16 cellular contexts compared by ENCODE assay signal in genomic region chr12:55933799-55934174, GRCh38. TPM values are rescaled to one million over a fixed set of nuclear protein-coding genes. Genes with fewer than 3 reads are reported as not detected.
DNase-seq lines count a peak whose midpoint lies in the region; ATAC-seq, FAIRE-seq and TF ChIP-seq lines count a peak whose summit lies in the region.
"Had no signal": no experiment of that assay in that cellular context is flagged by ENCODE, and none has a peak within 500 bp of the region (broad histone marks: within the 10 kb centered on the region; RNA-seq: fewer than 3 reads in every experiment).

No MANE protein-coding gene starts in this region.

- H3K27ac Mint-ChIP-seq in activated T-cell treated with anti-CD3 and anti-CD28 coated beads, Interleukin-2, amount 50 U/mL, for 72 hours: peak overlapping the region; percentile 88
- H3K27ac Mint-ChIP-seq in T-cell: peak overlapping the region; percentile 96 to 99
- no peak overlapping the region for H3K27ac Mint-ChIP-seq in endothelial cell (ENCODE audit: unreplicated experiment)
- H3K27ac Mint-ChIP-seq: WTC11 had no signal

- peak overlapping the region; percentile 98 to 100 for H3K4me3 Mint-ChIP-seq in activated T-cell treated with anti-CD3 and anti-CD28 coated beads, Interleukin-2, amount 50 U/mL, for 72 hours
- H3K4me3 Mint-ChIP-seq in T-cell (peak overlapping the region; percentile 96 to 100 (median 97)), endothelial cell (ENCODE audit: unreplicated experiment) (peak overlapping the region; percentile 35)
- H3K4me3 Mint-ChIP-seq: WTC11 had no signal

- FAIRE-seq in HTR-8/SVneo (lab: Jason Lieb, UNC): no peak
- FAIRE-seq: GM12892, H1 had no signal

- no peaks in the 10 kb centered on the region for H3K27me3 ChIP-seq in suprapubic skin
- peaks cover 0 to 21% (median 3%) of the 10 kb centered on the region in 3 donors for H3K27me3 ChIP-seq in psoas muscle (ENCODE audit: insufficient read depth in 3 of 3, low read length in 2 of 3)
- H3K27me3 ChIP-seq: uterus had no signal

- H3K27ac ChIP-seq in suprapubic skin: peak overlapping the region; percentile 17
- no peak overlapping the region for H3K27ac ChIP-seq in psoas muscle

- H3K36me3 ChIP-seq in suprapubic skin: peaks cover 12% of the 10 kb centered on the region
- no peaks in the 10 kb centered on the region for H3K36me3 ChIP-seq in psoas muscle (ENCODE audit: insufficient read depth in 1 of 2, low read depth in 1 of 2)
- H3K36me3 ChIP-seq: uterus had no signal

- no peak for TF ChIP-seq EP300 in suprapubic skin (IDR thresholded peaks at IDR 0.05)

- intact Hi-C loops in psoas muscle (cut with DNase I): loop anchor here (5.0 to 10.0 kb wide), 2 partner anchors 34 to 269 kb away; partner anchors contain the start of genes CDK2 (in 2 of the 2) and PMEL (in 2 of the 2)

- no peaks in the 10 kb centered on the region for H3K9me3 Mint-ChIP-seq in activated T-cell treated with anti-CD3 and anti-CD28 coated beads, Interleukin-2, amount 50 U/mL, for 72 hours
- H3K9me3 Mint-ChIP-seq in T-cell (no peaks in the 10 kb centered on the region), endothelial cell (ENCODE audit: unreplicated experiment) (no peaks in the 10 kb centered on the region)
- H3K9me3 Mint-ChIP-seq: WTC11 had no signal

- H3K9me3 ChIP-seq in suprapubic skin (no peaks in the 10 kb centered on the region), psoas muscle (no peaks in the 10 kb centered on the region)
- H3K9me3 ChIP-seq: uterus had no signal

- peak overlapping the region; percentile 67 for H3K4me3 ChIP-seq in suprapubic skin
- H3K4me3 ChIP-seq in psoas muscle: no peak overlapping the region
- H3K4me3 ChIP-seq: uterus had no signal

- no peak for TF ChIP-seq POLR2A in suprapubic skin (IDR thresholded peaks at IDR 0.05)

- DNase-seq in activated T-cell treated with anti-CD3 and anti-CD28 coated beads, Interleukin-2, amount 50 U/mL, for 72 hours: no peak
- DNase-seq in activated T-cell treated with anti-CD3 and anti-CD28 coated beads, Interleukin-2, amount 50 U/mL, for 1 hour: no peak
- DNase-seq in T-cell (no peak), endothelial cell (ENCODE audit: low spot score) (no peak), suprapubic skin (ENCODE audit: low spot score in 2 of 2) (no peak), HTR-8/SVneo (ENCODE audit: insufficient read length, low spot score) (no peak), psoas muscle (no peak), NCI-H1694 (lab: John Stamatoyannopoulos, UW) (no peak)
- DNase-seq: foreskin melanocyte, NCI-H1417 treated with DMSO at 0.1 percent for 48 hours, NCI-H510A had no signal

- peaks cover 28 to 32% of the 10 kb centered on the region in 2 donors for H3K36me3 Mint-ChIP-seq in activated T-cell treated with anti-CD3 and anti-CD28 coated beads, Interleukin-2, amount 50 U/mL, for 72 hours (ENCODE audit: insufficient read depth in 2 of 2)
- peaks cover 48% of the 10 kb centered on the region for H3K36me3 Mint-ChIP-seq in T-cell
- H3K36me3 Mint-ChIP-seq in endothelial cell (ENCODE audit: low read depth, unreplicated experiment): peaks cover 10% of the 10 kb centered on the region
- H3K36me3 Mint-ChIP-seq: WTC11 had no signal

- POLR2A ChIA-PET in T-cell (lab: Charles Lee): interaction anchor here (0.6 to 1.2 kb wide), 4 partner anchors 26 to 437 kb away, joined by 4 to 5 read pairs (median 4); partner anchors contain the start of genes ORMDL2 (in 1 of the 2) and SARNP (in 1 of the 2)

- no peaks in the 10 kb centered on the region for H3K27me3 Mint-ChIP-seq in activated T-cell treated with anti-CD3 and anti-CD28 coated beads, Interleukin-2, amount 50 U/mL, for 72 hours (ENCODE audit: low read depth)
- H3K27me3 Mint-ChIP-seq in T-cell (no peaks in the 10 kb centered on the region), endothelial cell (ENCODE audit: unreplicated experiment) (peaks cover 16% of the 10 kb centered on the region)

- TF ChIP-seq CTCF in endothelial cell (IDR thresholded peaks at IDR 0.05; ENCODE audit: unreplicated experiment) (no peak), suprapubic skin (IDR thresholded peaks at IDR 0.05) (no peak), psoas muscle (IDR thresholded peaks at IDR 0.05) (no peak)

- no peak for ATAC-seq in activated T-cell treated with anti-CD3 and anti-CD28 coated beads, Interleukin-2, amount 50 U/mL, for 72 hours (replicated peaks in 1 of 2)
- ATAC-seq in T-cell (replicated peaks in 1 of 4): no peak
- no peak for ATAC-seq in psoas muscle
- ATAC-seq: Right ventricle myocardium inferior, WTC11 had no signal

- H3K4me1 ChIP-seq in suprapubic skin (peaks cover 69% of the 10 kb centered on the region), psoas muscle (peaks cover 15% of the 10 kb centered on the region)

- CTCF ChIA-PET in T-cell (lab: Charles Lee): interaction anchor here (0.6 to 3.3 kb wide), 8 partner anchors 9 to 196 kb away, joined by 3 to 13 read pairs (median 4); partner anchors contain the start of genes ORMDL2 (in 1 of the 2), RAB5B (in 1 of the 2) and SARNP (in 1 of the 2)

- 74% methylated on average over 1 of the region's 1 CpG for whole genome bisulfite sequencing in suprapubic skin
- WGBS in psoas muscle, 3 donors: 92 to 100% (median 97%) methylated on average over 1 of the region's 1 CpG

- peaks cover 77% of the 10 kb centered on the region for H3K4me1 Mint-ChIP-seq in activated T-cell treated with anti-CD3 and anti-CD28 coated beads, Interleukin-2, amount 50 U/mL, for 72 hours (ENCODE audit: low read depth)
- H3K4me1 Mint-ChIP-seq in T-cell: peaks cover 68 to 86% (median 81%) of the 10 kb centered on the region in 3 donors
- H3K4me1 Mint-ChIP-seq in endothelial cell (ENCODE audit: unreplicated experiment): peaks cover 42% of the 10 kb centered on the region

RNA-seq across cellular contexts. Expression of gene DGKA, which starts 2.8 kb away (rescaled TPM):
- 100 to 1,000 TPM; 343 to 396 TPM for total RNA-seq in activated T-cell treated with anti-CD3 and anti-CD28 coated beads, Interleukin-2, amount 50 U/mL, for 72 hours
- 1,000 to 10,000 TPM in 4 of 5 donors, 100 to 1,000 TPM in 1; 896 to 1,314 (median 1,231) TPM for total RNA-seq in T-cell
- 70.1 TPM for total RNA-seq in endothelial cell (ENCODE audit: unreplicated experiment)
- 100 to 1,000 TPM; 185 to 556 (median 198) TPM for total RNA-seq in suprapubic skin
- 1 to 10 TPM; 4.3 to 5.4 (median 4.9) TPM for total RNA-seq in psoas muscle
- polyA plus RNA-seq in psoas muscle: 1 to 10 TPM; 2.0 to 2.6 (median 2.0) TPM

RNA-seq across cellular contexts. Expression of gene PYM1, which starts 6.1 kb away (rescaled TPM):
- total RNA-seq in activated T-cell treated with anti-CD3 and anti-CD28 coated beads, Interleukin-2, amount 50 U/mL, for 72 hours: 10 to 100 TPM; 35.1 to 36.6 TPM
- total RNA-seq in T-cell: 10 to 100 TPM; 21.7 to 40.9 (median 30.7) TPM
- 58.6 TPM for total RNA-seq in endothelial cell (ENCODE audit: unreplicated experiment)
- total RNA-seq in suprapubic skin: 10 to 100 TPM; 32.0 to 41.8 (median 37.4) TPM
- total RNA-seq in psoas muscle: 10 to 100 TPM; 14.6 to 20.6 (median 18.0) TPM
- polyA plus RNA-seq in psoas muscle: 10 to 100 TPM; 19.0 to 39.8 (median 26.1) TPM

RNA-seq across cellular contexts. Expression of gene PMEL, which starts 32.1 kb away (rescaled TPM):
- 1 to 10 TPM in 1 of 2 donors, under 1 TPM in 1; 1.00 to 1.9 TPM for total RNA-seq in activated T-cell treated with anti-CD3 and anti-CD28 coated beads, Interleukin-2, amount 50 U/mL, for 72 hours
- under 1 TPM in 1 of 5 donors, not detected in 4; 0.20 TPM for total RNA-seq in T-cell
- 136 TPM for total RNA-seq in endothelial cell (ENCODE audit: unreplicated experiment)
- total RNA-seq in suprapubic skin: 100 to 1,000 TPM in 1 of 4 donors, 10 to 100 TPM in 3; 54.4 to 188 (median 71.7) TPM
- under 1 TPM in 1 of 4 donors, not detected in 3; 0.37 TPM for total RNA-seq in psoas muscle
- under 1 TPM; 0.14 to 0.23 (median 0.20) TPM for polyA plus RNA-seq in psoas muscle
- total RNA-seq: Right ventricle myocardium inferior had no signal

RNA-seq across cellular contexts. Expression of gene CDK2, which starts 32.8 kb away (rescaled TPM):
- 100 to 1,000 TPM in 1 of 2 donors, 10 to 100 TPM in 1; 89.2 to 103 TPM for total RNA-seq in activated T-cell treated with anti-CD3 and anti-CD28 coated beads, Interleukin-2, amount 50 U/mL, for 72 hours
- total RNA-seq in T-cell (10 to 100 TPM; 17.8 to 32.3 (median 23.3) TPM), endothelial cell (ENCODE audit: unreplicated experiment) (43.0 TPM), suprapubic skin (10 to 100 TPM; 18.4 to 33.2 (median 28.6) TPM), psoas muscle (10 to 100 TPM in 1 of 4 donors, 1 to 10 TPM in 3; 6.3 to 12.0 (median 7.9) TPM)
- 10 to 100 TPM in 2 of 3 donors, 1 to 10 TPM in 1; 5.1 to 13.9 (median 10.2) TPM for polyA plus RNA-seq in psoas muscle

RNA-seq across cellular contexts. Expression of gene RAB5B, which starts 40.1 kb away (rescaled TPM):
- total RNA-seq in activated T-cell treated with anti-CD3 and anti-CD28 coated beads, Interleukin-2, amount 50 U/mL, for 72 hours: 10 to 100 TPM; 49.4 to 56.6 TPM
- total RNA-seq in T-cell (10 to 100 TPM; 58.6 to 99.8 (median 85.7) TPM), endothelial cell (ENCODE audit: unreplicated experiment) (130 TPM), suprapubic skin (100 to 1,000 TPM in 3 of 4 donors, 10 to 100 TPM in 1; 97.1 to 143 (median 114) TPM), psoas muscle (100 to 1,000 TPM in 2 of 4 donors, 10 to 100 TPM in 2; 92.8 to 107 (median 103) TPM)
- polyA plus RNA-seq in psoas muscle: 10 to 100 TPM; 36.8 to 83.6 (median 52.1) TPM

Comparison
In these comparisons a context has a peak if more than half of its experiments do, and no peak if none do; other contexts are left out.
1. H3K4me3 Mint-ChIP-seq: peak in every context shown above with its lines; median percentile 99 in activated T-cell treated with anti-CD3 and anti-CD28 coated beads, Interleukin-2, amount 50 U/mL, for 72 hours; 97 in T-cell; 35 in endothelial cell.
2. RNA of gene DGKA, which starts 2.8 kb away (total RNA-seq): 896 to 1,314 TPM in T-cell, 343 to 396 TPM in activated T-cell treated with anti-CD3 and anti-CD28 coated beads, Interleukin-2, amount 50 U/mL, for 72 hours, 185 to 556 TPM in suprapubic skin and 70.1 TPM in endothelial cell (single experiment); 4.3 to 5.4 TPM in psoas muscle; every median in the first group is over 10 times any median in the second.
3. RNA of gene PMEL, which starts 32.1 kb away (total RNA-seq): 136 TPM in endothelial cell (single experiment) and 54.4 to 188 TPM in suprapubic skin; 1.00 to 1.9 TPM in activated T-cell treated with anti-CD3 and anti-CD28 coated beads, Interleukin-2, amount 50 U/mL, for 72 hours, 0.37 TPM in psoas muscle and 0.20 TPM in T-cell; every median in the first group is over 10 times any median in the second.